23 cellular contexts compared by ENCODE assay signal in genomic region chr2:133993160-133993559, GRCh38.
DNase-seq lines count a peak whose midpoint lies in the region; ATAC-seq and TF ChIP-seq lines count a peak whose summit lies in the region.
"Had no signal": no experiment of that assay in that cellular context is flagged by ENCODE, and none has a peak within 500 bp of the region (broad histone marks: within the 10 kb centered on the region; RNA-seq: fewer than 3 reads in every experiment).

No MANE protein-coding gene starts in this region.

- H3K27ac ChIP-seq in fibroblast of lung (ENCODE audit: insufficient read depth, low read length), result no peak overlapping the region
- H3K27ac ChIP-seq: coronary artery, left lung, Peyer's patch, testis had no signal

- H3K27me3 ChIP-seq in fibroblast of lung (ENCODE audit: control insufficient read depth, insufficient read depth, low read length), result no peaks in the 10 kb centered on the region
- H3K27me3 ChIP-seq: left lung, Peyer's patch, testis had no signal

- no peaks in the 10 kb centered on the region for H3K4me1 ChIP-seq in fibroblast of lung (ENCODE audit: control insufficient read depth, extremely low read depth, insufficient read depth, low read length)
- H3K4me1 ChIP-seq: left lung, testis had no signal

- H2AFZ ChIP-seq in fibroblast of lung (ENCODE audit: low read length), result peak overlapping the region; percentile 23

- no peak overlapping the region for H3K4me2 ChIP-seq in fibroblast of lung (ENCODE audit: extremely low read depth, insufficient read depth, low read length)

- no peak for TF ChIP-seq CTCF in fibroblast of lung (conservative IDR thresholded peaks at IDR 0.05 in 1 of 2, IDR thresholded peaks at IDR 0.05 in 1 of 2; ENCODE audit: low read depth in 1 of 2, low read length in 2 of 2)

- H3K79me2 ChIP-seq in fibroblast of lung (ENCODE audit: control insufficient read depth, insufficient read depth, low read length), result no peaks in the 10 kb centered on the region

- H3K9me3 ChIP-seq in fibroblast of lung (ENCODE audit: control insufficient read depth, insufficient read depth, low read depth, low read length), result no peaks in the 10 kb centered on the region
- H3K9me3 ChIP-seq: left lung, Peyer's patch, testis had no signal

- H3K36me3 ChIP-seq in fibroblast of lung (ENCODE audit: control insufficient read depth, insufficient read depth, low read length), result no peaks in the 10 kb centered on the region
- H3K36me3 ChIP-seq: left lung, Peyer's patch had no signal

- no peak overlapping the region for H3K9ac ChIP-seq in fibroblast of lung (ENCODE audit: insufficient read depth, low read length)

- ATAC-seq in HG03354 (IDR thresholded peaks at IDR 0.05; ENCODE audit: poor library complexity, severe bottlenecking, unreplicated experiment) (no peak), HG03460 (IDR thresholded peaks at IDR 0.05; ENCODE audit: unreplicated experiment) (no peak)
- ATAC-seq: activated T-helper 17 cell treated with anti-CD3 and anti-CD28 coated beads, Interleukin-2, amount 50 U/mL, for 72 hours; K562; left lung; stimulated activated naive B cell treated with anti-CD40 and anti-IgM and Interleukin-4, amounts not matched to agents 10 μg/mL and 1 μg/mL and 100 μg/mL, for 72 hours; T-helper 17 cell had no signal

- DNase-seq in DMS 273 treated with DMSO at 0.1 percent for 48 hours (lab: John Stamatoyannopoulos, UW) (peak; percentile 77), NCI-H446 (lab: John Stamatoyannopoulos, UW) (peak; percentile 82 to 95), fibroblast of lung (ENCODE audit: low read depth in 2 of 2) (no peak), left kidney (ENCODE audit: low read depth, low spot score) (peak; percentile 5), NCI-H774 (lab: John Stamatoyannopoulos, UW) (no peak), dedifferentiated amniotic fluid mesenchymal stem cell (ENCODE audit: extremely low spot score) (no peak)
- DNase-seq: activated CD8-positive, alpha-beta memory T cell treated with anti-CD3 and anti-CD28 coated beads, Interleukin-2, amount 50 U/mL, for 4 hours; activated naive CD8-positive, alpha-beta T cell treated with anti-CD3 and anti-CD28 coated beads for 36 hours; GDM1; H7; left lung; midbrain; Peyer's patch; posterior cingulate gyrus; stimulated activated CD4-positive, alpha-beta T cell treated with anti-CD3 and anti-CD28 coated beads, Interleukin-2, amount 100 ng/mL, for 24 hours; stimulated activated naive B cell treated with anti-CD40 and anti-IgM and Interleukin-4, amounts not matched to agents 10 μg/mL and 1 μg/mL and 100 μg/mL, for 72 hours; T-helper 17 cell; testis had no signal

- no peaks in the 10 kb centered on the region for H4K20me1 ChIP-seq in fibroblast of lung (ENCODE audit: control insufficient read depth, extremely low read depth, insufficient read depth, low read length)

- H3K4me3 ChIP-seq in fibroblast of lung (replicated peaks in 1 of 4; ENCODE audit: control extremely low read depth in 1 of 4, insufficient read depth in 1 of 4, low read depth in 3 of 4, low read length in 4 of 4), result no peak overlapping the region
- H3K4me3 ChIP-seq: coronary artery, K562, left lung, Peyer's patch, testis had no signal

Comparison
In these comparisons a context has a peak if more than half of its experiments do, and no peak if none do; other contexts are left out.
1. DNase-seq: peak in DMS 273 treated with DMSO at 0.1 percent for 48 hours (single experiment), NCI-H446 (2 of 2) and left kidney (single experiment); none in fibroblast of lung (0 of 2), NCI-H774 (single experiment) and dedifferentiated amniotic fluid mesenchymal stem cell (single experiment).